14 cellular contexts compared by ENCODE assay signal in genomic region chr17:57286372-57287105, GRCh38. TPM values are rescaled to one million over a fixed set of nuclear protein-coding genes. Genes with fewer than 3 reads are reported as not detected.
A peak's percentile ranks its signal among the peaks of the same experiment; 100 is the strongest.
DNase-seq lines count a peak whose midpoint lies in the region; ATAC-seq and TF ChIP-seq lines count a peak whose summit lies in the region.
"Had no signal": no experiment of that assay in that cellular context is flagged by ENCODE, and none has a peak within 500 bp of the region (broad histone marks: within the 10 kb centered on the region; RNA-seq: fewer than 3 reads in every experiment).

No MANE protein-coding gene starts in this region.

- H3K36me3 ChIP-seq in adrenal gland (replicated peaks in 1 of 2): no peaks in the 10 kb centered on the region
- peaks cover 0 to 1% (median 0%) of the 10 kb centered on the region in 4 donors for H3K36me3 ChIP-seq in esophagus muscularis mucosa
- no peaks in the 10 kb centered on the region for H3K36me3 ChIP-seq in mucosa of descending colon (ENCODE audit: low read depth)
- H3K36me3 ChIP-seq: gastroesophageal sphincter had no signal

- no peaks in the 10 kb centered on the region for H3K9me3 ChIP-seq in adrenal gland (replicated peaks in 1 of 3)
- no peaks in the 10 kb centered on the region for H3K9me3 ChIP-seq in esophagus muscularis mucosa
- no peaks in the 10 kb centered on the region for H3K9me3 ChIP-seq in mucosa of descending colon
- H3K9me3 ChIP-seq: gastroesophageal sphincter had no signal

- TF ChIP-seq EP300 in esophagus muscularis mucosa (IDR thresholded peaks at IDR 0.05): no peak

- TF ChIP-seq CTCF in adrenal gland (IDR thresholded peaks at IDR 0.05): no peak
- no peak for TF ChIP-seq CTCF in neural crest cell (conservative IDR thresholded peaks at IDR 0.05)
- TF ChIP-seq CTCF in esophagus muscularis mucosa (IDR thresholded peaks at IDR 0.05): no peak
- no peak for TF ChIP-seq CTCF in mucosa of descending colon (IDR thresholded peaks at IDR 0.05)

- no peaks in the 10 kb centered on the region for H3K9me3 Mint-ChIP-seq in neural crest cell
- H3K9me3 Mint-ChIP-seq: central memory CD8-positive, alpha-beta T cell had no signal

- ATAC-seq in SK-N-SH treated with all-trans-retinoic acid at 6 μM for 48 hours (no peak), mucosa of descending colon (no peak), GM18870 (IDR thresholded peaks at IDR 0.05; ENCODE audit: unreplicated experiment) (no peak)
- ATAC-seq: gastroesophageal sphincter had no signal

- H3K36me3 Mint-ChIP-seq in neural crest cell (ENCODE audit: low read depth): no peaks in the 10 kb centered on the region

- H3K27ac ChIP-seq in adrenal gland (peak overlapping the region; percentile 4 to 79 (median 52)), esophagus muscularis mucosa (replicated peaks in 1 of 4) (no peak overlapping the region)

- WGBS in adrenal gland, 4 donors: 46 to 59% (median 54%) methylated on average over 20 of the region's 20 CpGs
- 88% methylated on average over 20 of the region's 20 CpGs for WGBS in esophagus muscularis mucosa

- DNase-seq in COR-L47 (lab: John Stamatoyannopoulos, UW) (peak; percentile 37), M059J (ENCODE audit: low read depth) (peak; percentile 19), adrenal gland (peak in 2 of 7 donors; percentile 53 to 54), neural crest cell (ENCODE audit: low read depth, low spot score) (no peak), esophagus muscularis mucosa (ENCODE audit: extremely low spot score) (no peak), mucosa of descending colon (no peak)
- DNase-seq: activated CD8-positive, alpha-beta memory T cell treated with anti-CD3 and anti-CD28 coated beads, Interleukin-2, amount 50 U/mL, for 48 hours; DMS53; IMR-90; NK-92 treated with Interleukin-12 subunit alpha and Interleukin-12 subunit beta, amount 100 ng/mL, for 24 hours had no signal

- H3K27me3 ChIP-seq in adrenal gland (no peaks in the 10 kb centered on the region), esophagus muscularis mucosa (no peaks in the 10 kb centered on the region)
- H3K27me3 ChIP-seq: gastroesophageal sphincter had no signal

- H3K27ac Mint-ChIP-seq in neural crest cell (ENCODE audit: unreplicated experiment): peak overlapping the region; percentile 90

- TF ChIP-seq POLR2A in adrenal gland (IDR thresholded peaks at IDR 0.05) (peak in 1 of 2 donors; percentile 19), esophagus muscularis mucosa (IDR thresholded peaks at IDR 0.05; ENCODE audit: low read depth) (no peak)

- H3K4me3 ChIP-seq in adrenal gland (no peak overlapping the region), esophagus muscularis mucosa (no peak overlapping the region), mucosa of descending colon (no peak overlapping the region)
- H3K4me3 ChIP-seq: gastroesophageal sphincter had no signal

- H3K4me1 Mint-ChIP-seq in neural crest cell: peaks cover 87% of the 10 kb centered on the region

- intact Hi-C loops in adrenal gland (cut with DNase I) (no loop called here), esophagus muscularis mucosa (cut with DNase I) (no loop called here), mucosa of descending colon (cut with DNase I, micrococcal nuclease) (no loop called here)

- no peaks in the 10 kb centered on the region for H3K27me3 Mint-ChIP-seq in neural crest cell (ENCODE audit: low read depth)
- H3K27me3 Mint-ChIP-seq: central memory CD8-positive, alpha-beta T cell had no signal

- H3K4me1 ChIP-seq in adrenal gland (replicated peaks in 1 of 2) (peaks cover 47 to 72% of the 10 kb centered on the region in 2 donors), esophagus muscularis mucosa (peaks cover 25 to 41% (median 33%) of the 10 kb centered on the region in 4 donors), mucosa of descending colon (ENCODE audit: low read depth) (no peaks in the 10 kb centered on the region)

- H3K4me3 Mint-ChIP-seq in neural crest cell: peak overlapping the region; percentile 41
- H3K4me3 Mint-ChIP-seq: central memory CD8-positive, alpha-beta T cell had no signal

TF ChIP-seq in SK-N-SH treated with all-trans-retinoic acid at 6 μM for 48 hours, 23 proteins besides CTCF, POLR2A, EP300 and RAD21:
- TF ChIP-seq ISL1 (CRISPR knock-in tag; IDR thresholded peaks at IDR 0.05) (no peak), GLIS3 (CRISPR knock-in tag; IDR thresholded peaks at IDR 0.05) (no peak), BACH2 (CRISPR knock-in tag; IDR thresholded peaks at IDR 0.05; ENCODE audit: borderline replicate concordance) (no peak), RARB (CRISPR knock-in tag; IDR thresholded peaks at IDR 0.05) (no peak), TOX (CRISPR knock-in tag; IDR thresholded peaks at IDR 0.05; ENCODE audit: borderline replicate concordance) (no peak), ZFP30 (CRISPR knock-in tag; IDR thresholded peaks at IDR 0.05) (no peak)

RNA-seq across cellular contexts. Expression of gene MSI2, which starts 30.2 kb away (rescaled TPM):
- 16.1 and 28.6 TPM in 2 replicates for total RNA-seq in M059J (2014; rRNA removed; shearing (Covaris generic))
- total RNA-seq in adrenal gland (100 to 1,000 TPM in 6 of 8 donors, 10 to 100 TPM in 2; 62.6 to 411 (median 170) TPM), neural crest cell (140 and 150 TPM in 2 replicates), esophagus muscularis mucosa (10 to 100 TPM; 28.8 to 39.0 (median 29.6) TPM), mucosa of descending colon (10 to 100 TPM; 60.0 to 72.6 (median 65.7) TPM)
- 100 to 1,000 TPM in 1 of 3 donors, 10 to 100 TPM in 2; 32.6 to 360 (median 36.7) TPM for polyA plus RNA-seq in adrenal gland

Comparison
In these comparisons a context has a peak if more than half of its experiments do, and no peak if none do; other contexts are left out.
1. DNase-seq: peak in COR-L47 (single experiment) and M059J (single experiment); none in neural crest cell (single experiment), esophagus muscularis mucosa (single experiment) and mucosa of descending colon (0 of 3).
2. H3K27ac ChIP-seq: peak in adrenal gland (5 of 5); none in esophagus muscularis mucosa (0 of 4).